In the genomic region with DNA sequence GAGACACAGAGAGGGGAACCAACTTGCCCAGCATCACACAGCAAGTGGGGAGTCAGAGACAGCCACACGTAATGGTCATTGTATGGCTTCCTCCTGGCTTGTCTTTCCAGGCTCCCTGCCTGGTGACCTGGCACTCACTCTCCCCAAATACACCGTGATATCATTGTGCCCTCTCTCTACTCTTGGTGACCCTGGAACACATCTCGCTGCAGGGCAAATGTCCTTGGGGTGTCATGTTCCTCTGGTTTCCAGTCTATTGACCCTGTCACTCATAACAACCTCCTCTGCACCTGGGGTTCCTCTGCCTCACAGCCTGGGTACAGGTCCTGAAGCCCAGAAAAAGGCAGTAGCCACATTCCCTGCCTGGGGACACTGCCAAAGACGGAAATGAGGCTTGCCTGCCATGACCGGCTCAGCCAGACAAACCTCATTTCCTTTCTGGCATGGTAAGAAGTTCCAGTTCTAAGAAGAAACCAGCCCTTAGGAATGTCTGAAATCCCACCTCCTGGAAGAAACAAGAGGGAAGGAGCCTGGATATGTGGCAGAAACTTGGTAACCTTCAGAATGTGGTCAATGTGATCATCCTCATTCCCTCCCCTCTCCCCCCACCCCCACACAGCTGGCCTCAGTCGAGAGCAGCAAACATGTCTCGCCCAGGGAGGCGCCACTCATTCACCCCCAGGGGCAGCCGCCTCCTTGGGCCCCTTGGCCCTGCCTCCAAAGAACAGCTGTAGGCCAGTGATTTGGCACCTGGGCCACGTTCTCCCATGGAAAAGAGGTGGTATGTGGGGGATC, we compare ENCODE assay signal across 9 cellular contexts. TPM values are rescaled to one million over a fixed set of nuclear protein-coding genes. Genes with fewer than 3 reads are reported as not detected.
DNase-seq lines count a peak whose midpoint lies in the region; ATAC-seq, FAIRE-seq and TF ChIP-seq lines count a peak whose summit lies in the region.
"Had no signal": no experiment of that assay in that cellular context is flagged by ENCODE, and none has a peak within 500 bp of the region (broad histone marks: within the 10 kb centered on the region; RNA-seq: fewer than 3 reads in every experiment).

No MANE protein-coding gene starts in this region.

- H3K27me3 ChIP-seq in bronchial epithelial cell (ENCODE audit: control insufficient read depth, insufficient read depth, low read length) = no peaks in the 10 kb centered on the region
- no peaks in the 10 kb centered on the region for H3K27me3 ChIP-seq in suprapubic skin

- WGBS in suprapubic skin = 33% methylated on average over 7 of the region's 10 CpGs

- H3K9me3 ChIP-seq in suprapubic skin = no peaks in the 10 kb centered on the region

- H3K4me1 ChIP-seq in suprapubic skin = peaks cover 26% of the 10 kb centered on the region

- peak overlapping the region; percentile 64 for H3K27ac ChIP-seq in suprapubic skin

- DNase-seq in HPDE6-E6E7 (ENCODE audit: extremely low spot score) (peak; percentile 35), bronchial epithelial cell (ENCODE audit: low read depth) (peak; percentile 73), kidney glomerular epithelial cell (lab: John Stamatoyannopoulos, UW) (peak; percentile 30), suprapubic skin (ENCODE audit: low spot score in 2 of 2) (no peak), SW480 (ENCODE audit: low spot score) (no peak), NCI-H1417 (lab: John Stamatoyannopoulos, UW) (no peak)
- no peak for DNase-seq in stimulated activated CD4-positive, alpha-beta T cell treated with anti-CD3 and anti-CD28 coated beads, Interleukin-4, amount 100 ng/mL, for 24 hours
- DNase-seq: activated naive CD8-positive, alpha-beta T cell treated with anti-CD3 and anti-CD28 coated beads, Interleukin-2, amount 10 ng/mL, durations not matched to agents 7 days and 5 days had no signal

- H3K36me3 ChIP-seq in bronchial epithelial cell (ENCODE audit: control insufficient read depth, insufficient read depth, low read length) (peaks cover 9% of the 10 kb centered on the region), suprapubic skin (peaks cover 10% of the 10 kb centered on the region)

- no peak overlapping the region for H3K4me3 ChIP-seq in bronchial epithelial cell (ENCODE audit: low read depth, low read length)
- H3K4me3 ChIP-seq in suprapubic skin = no peak overlapping the region

- no peak for TF ChIP-seq POLR2A in suprapubic skin (IDR thresholded peaks at IDR 0.05)

- no peak for TF ChIP-seq EP300 in suprapubic skin (IDR thresholded peaks at IDR 0.05)

- ATAC-seq in HG02623 (IDR thresholded peaks at IDR 0.05; ENCODE audit: unreplicated experiment) = no peak

- peak; percentile 95 for FAIRE-seq in bronchial epithelial cell (lab: Jason Lieb, UNC)

- TF ChIP-seq CTCF in bronchial epithelial cell (IDR thresholded peaks at IDR 0.05; ENCODE audit: insufficient read depth, low read length, severe bottlenecking) (no peak), suprapubic skin (IDR thresholded peaks at IDR 0.05) (no peak)

RNA-seq across cellular contexts. Expression of gene SMU1, which starts 30.6 kb away (rescaled TPM):
- 37.9 and 40.5 TPM in 2 replicates for total RNA-seq in bronchial epithelial cell
- total RNA-seq in suprapubic skin = 10 to 100 TPM; 14.3 to 18.5 (median 16.7) TPM

Comparison
In these comparisons a context has a peak if more than half of its experiments do, and no peak if none do; other contexts are left out.
1. DNase-seq: peak in HPDE6-E6E7 (single experiment), bronchial epithelial cell (single experiment) and kidney glomerular epithelial cell (single experiment); none in suprapubic skin (0 of 2), SW480 (single experiment), stimulated activated CD4-positive, alpha-beta T cell treated with anti-CD3 and anti-CD28 coated beads, Interleukin-4, amount 100 ng/mL, for 24 hours (single experiment) and NCI-H1417 (0 of 3).